In the genomic region with DNA sequence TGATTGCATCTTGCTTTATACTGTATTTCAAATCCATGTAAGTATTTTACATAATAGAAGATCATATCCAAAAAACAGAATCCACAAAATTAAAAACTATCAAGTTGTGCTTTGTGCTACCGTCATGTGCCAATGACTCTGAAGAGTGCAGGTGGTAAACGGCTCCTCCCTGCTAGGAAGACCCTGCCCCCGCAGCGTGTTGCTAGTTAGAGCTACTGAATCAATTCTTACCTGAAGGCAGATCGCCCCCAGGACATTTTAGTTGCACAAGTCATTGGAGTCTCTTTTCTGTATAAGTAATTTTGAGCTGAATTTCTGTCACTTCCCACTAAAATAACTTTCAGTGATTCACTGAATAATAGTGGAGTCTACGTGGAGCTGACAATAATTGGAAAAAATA, we compare ENCODE assay signal across 1 cellular context.
TF ChIP-seq lines count a peak whose summit lies in the region.

No MANE protein-coding gene starts in this region.

TF ChIP-seq in GM23338, 12 proteins besides CTCF, POLR2A, EP300 and RAD21 (continued from another document):
- TF ChIP-seq, protein P1, sequence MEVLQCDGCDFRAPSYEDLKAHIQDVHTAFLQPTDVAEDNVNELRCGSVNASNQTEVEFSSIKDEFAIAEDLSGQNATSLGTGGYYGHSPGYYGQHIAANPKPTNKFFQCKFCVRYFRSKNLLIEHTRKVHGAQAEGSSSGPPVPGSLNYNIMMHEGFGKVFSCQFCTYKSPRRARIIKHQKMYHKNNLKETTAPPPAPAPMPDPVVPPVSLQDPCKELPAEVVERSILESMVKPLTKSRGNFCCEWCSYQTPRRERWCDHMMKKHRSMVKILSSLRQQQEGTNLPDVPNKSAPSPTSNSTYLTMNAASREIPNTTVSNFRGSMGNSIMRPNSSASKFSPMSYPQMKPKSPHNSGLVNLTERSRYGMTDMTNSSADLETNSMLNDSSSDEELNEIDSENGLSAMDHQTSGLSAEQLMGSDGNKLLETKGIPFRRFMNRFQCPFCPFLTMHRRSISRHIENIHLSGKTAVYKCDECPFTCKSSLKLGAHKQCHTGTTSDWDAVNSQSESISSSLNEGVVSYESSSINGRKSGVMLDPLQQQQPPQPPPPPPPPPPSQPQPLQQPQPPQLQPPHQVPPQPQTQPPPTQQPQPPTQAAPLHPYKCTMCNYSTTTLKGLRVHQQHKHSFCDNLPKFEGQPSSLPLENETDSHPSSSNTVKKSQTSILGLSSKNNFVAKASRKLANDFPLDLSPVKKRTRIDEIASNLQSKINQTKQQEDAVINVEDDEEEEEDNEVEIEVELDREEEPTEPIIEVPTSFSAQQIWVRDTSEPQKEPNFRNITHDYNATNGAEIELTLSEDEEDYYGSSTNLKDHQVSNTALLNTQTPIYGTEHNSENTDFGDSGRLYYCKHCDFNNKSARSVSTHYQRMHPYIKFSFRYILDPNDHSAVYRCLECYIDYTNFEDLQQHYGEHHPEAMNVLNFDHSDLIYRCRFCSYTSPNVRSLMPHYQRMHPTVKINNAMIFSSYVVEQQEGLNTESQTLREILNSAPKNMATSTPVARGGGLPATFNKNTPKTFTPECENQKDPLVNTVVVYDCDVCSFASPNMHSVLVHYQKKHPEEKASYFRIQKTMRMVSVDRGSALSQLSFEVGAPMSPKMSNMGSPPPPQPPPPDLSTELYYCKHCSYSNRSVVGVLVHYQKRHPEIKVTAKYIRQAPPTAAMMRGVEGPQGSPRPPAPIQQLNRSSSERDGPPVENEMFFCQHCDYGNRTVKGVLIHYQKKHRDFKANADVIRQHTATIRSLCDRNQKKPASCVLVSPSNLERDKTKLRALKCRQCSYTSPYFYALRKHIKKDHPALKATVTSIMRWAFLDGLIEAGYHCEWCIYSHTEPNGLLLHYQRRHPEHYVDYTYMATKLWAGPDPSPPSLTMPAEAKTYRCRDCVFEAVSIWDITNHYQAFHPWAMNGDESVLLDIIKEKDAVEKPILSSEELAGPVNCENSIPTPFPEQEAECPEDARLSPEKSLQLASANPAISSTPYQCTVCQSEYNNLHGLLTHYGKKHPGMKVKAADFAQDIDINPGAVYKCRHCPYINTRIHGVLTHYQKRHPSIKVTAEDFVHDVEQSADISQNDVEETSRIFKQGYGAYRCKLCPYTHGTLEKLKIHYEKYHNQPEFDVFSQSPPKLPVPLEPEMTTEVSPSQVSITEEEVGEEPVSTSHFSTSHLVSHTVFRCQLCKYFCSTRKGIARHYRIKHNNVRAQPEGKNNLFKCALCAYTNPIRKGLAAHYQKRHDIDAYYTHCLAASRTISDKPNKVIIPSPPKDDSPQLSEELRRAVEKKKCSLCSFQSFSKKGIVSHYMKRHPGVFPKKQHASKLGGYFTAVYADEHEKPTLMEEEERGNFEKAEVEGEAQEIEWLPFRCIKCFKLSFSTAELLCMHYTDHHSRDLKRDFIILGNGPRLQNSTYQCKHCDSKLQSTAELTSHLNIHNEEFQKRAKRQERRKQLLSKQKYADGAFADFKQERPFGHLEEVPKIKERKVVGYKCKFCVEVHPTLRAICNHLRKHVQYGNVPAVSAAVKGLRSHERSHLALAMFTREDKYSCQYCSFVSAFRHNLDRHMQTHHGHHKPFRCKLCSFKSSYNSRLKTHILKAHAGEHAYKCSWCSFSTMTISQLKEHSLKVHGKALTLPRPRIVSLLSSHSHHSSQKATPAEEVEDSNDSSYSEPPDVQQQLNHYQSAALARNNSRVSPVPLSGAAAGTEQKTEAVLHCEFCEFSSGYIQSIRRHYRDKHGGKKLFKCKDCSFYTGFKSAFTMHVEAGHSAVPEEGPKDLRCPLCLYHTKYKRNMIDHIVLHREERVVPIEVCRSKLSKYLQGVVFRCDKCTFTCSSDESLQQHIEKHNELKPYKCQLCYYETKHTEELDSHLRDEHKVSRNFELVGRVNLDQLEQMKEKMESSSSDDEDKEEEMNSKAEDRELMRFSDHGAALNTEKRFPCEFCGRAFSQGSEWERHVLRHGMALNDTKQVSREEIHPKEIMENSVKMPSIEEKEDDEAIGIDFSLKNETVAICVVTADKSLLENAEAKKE (CRISPR knock-in tag; IDR thresholded peaks at IDR 0.05) = no peak
TF ChIP-seq in GM23338: peak in this region for 0.
